Comparison of ENCODE assay signal across 1 cellular context in the genomic region with DNA sequence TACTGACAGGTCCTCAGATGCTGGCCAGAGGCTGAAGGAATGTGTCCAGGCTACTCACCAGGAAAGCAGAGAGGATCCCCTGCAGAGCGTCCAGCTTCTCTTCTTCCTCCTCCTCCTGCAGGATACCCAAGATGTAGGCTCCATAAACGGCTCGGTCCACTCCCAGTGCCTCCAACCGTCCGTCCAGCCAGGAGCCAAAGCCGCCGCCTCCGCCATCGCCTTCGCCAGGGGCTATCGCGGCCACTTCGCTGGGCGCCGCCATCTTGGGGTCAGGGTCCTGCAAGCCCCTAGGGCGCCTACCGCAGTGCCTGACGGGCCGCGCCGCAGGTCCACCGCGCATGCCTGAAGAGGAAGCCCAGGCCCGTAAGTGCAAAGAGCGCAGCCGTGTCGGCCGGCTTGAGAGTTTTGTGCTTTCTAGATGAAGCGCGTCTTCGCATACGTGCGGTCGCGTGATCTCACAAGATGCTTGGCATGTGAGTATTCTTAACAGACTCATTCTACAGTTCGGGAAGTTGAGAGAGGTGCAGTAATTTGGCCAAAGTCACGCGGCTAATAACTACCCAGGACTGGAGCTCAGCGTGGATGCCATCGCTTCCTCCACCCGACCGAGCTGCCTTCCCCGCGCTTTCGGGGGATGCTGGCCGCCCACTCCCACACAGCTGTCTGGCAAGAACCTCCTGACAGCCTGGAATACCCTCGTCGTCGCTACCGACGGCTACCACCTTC.
TF ChIP-seq lines count a peak whose summit lies in the region.

Gene CCDC43 (minus strand): TSS at position 285 of the 726 bp plus-strand sequence. CDS start 23 bp downstream, at position 262.

TF ChIP-seq in HepG2, 621 proteins besides CTCF, POLR2A, EP300 and RAD21 (continued from another document and continues in another):
- TF ChIP-seq HINFP (CRISPR knock-in tag; IDR thresholded peaks at IDR 0.05; ENCODE audit: low read depth) (peak; percentile 76; the same call in 1 of the 2 replicates), ZNF816 (CRISPR knock-in tag; IDR thresholded peaks at IDR 0.05; ENCODE audit: borderline replicate concordance) (peak; percentile 96), NPAS2 (CRISPR knock-in tag; IDR thresholded peaks at IDR 0.05; ENCODE audit: borderline replicate concordance) (no peak), KDM2A (CRISPR knock-in tag; IDR thresholded peaks at IDR 0.05; ENCODE audit: borderline replicate concordance, low read depth) (peak; percentile 92), MAX (IDR thresholded peaks at IDR 0.05) (peak; percentile 83), SUZ12 (IDR thresholded peaks at IDR 0.05; ENCODE audit: low read depth, low read length) (no peak), IRF2 (CRISPR knock-in tag; IDR thresholded peaks at IDR 0.05) (peak; percentile 83), SPEN (CRISPR knock-in tag; IDR thresholded peaks at IDR 0.05; ENCODE audit: low read depth) (peak; percentile 96), ISX (CRISPR knock-in tag; conservative IDR thresholded peaks at IDR 0.05) (no peak), ZBTB37 (CRISPR knock-in tag; IDR thresholded peaks at IDR 0.05) (peak; percentile 66; the same call in 1 of the 2 replicates), ARNT (IDR thresholded peaks at IDR 0.05) (no peak), SRSF4 (IDR thresholded peaks at IDR 0.05; ENCODE audit: low read depth, low read length, poor library complexity, severe bottlenecking) (no peak), ZNF24 (IDR thresholded peaks at IDR 0.05) (no peak), HOXA5 (CRISPR knock-in tag; IDR thresholded peaks at IDR 0.05) (peak; percentile 69), ZSCAN31 (CRISPR knock-in tag; IDR thresholded peaks at IDR 0.05; ENCODE audit: low read depth) (peak; percentile 97), REXO4 (CRISPR knock-in tag; IDR thresholded peaks at IDR 0.05; ENCODE audit: borderline replicate concordance) (no peak), XRCC5 (optimal IDR thresholded peaks at IDR 0.05; ENCODE audit: low read length) (peak; percentile 73), ZNF780A (CRISPR knock-in tag; IDR thresholded peaks at IDR 0.05) (0 out of 2 replicates have a peak, but pooled peaks have one; percentile 58), ZFYVE20 (CRISPR knock-in tag; IDR thresholded peaks at IDR 0.05; ENCODE audit: borderline replicate concordance, low read depth) (no peak), HIC2 (CRISPR knock-in tag; IDR thresholded peaks at IDR 0.05; ENCODE audit: low read depth) (peak; percentile 15; the same call in 1 of the 2 replicates), RFX5 (IDR thresholded peaks at IDR 0.05; ENCODE audit: low read depth, low read length) (peak; percentile 36; the same call in 1 of the 2 replicates), ZNF788 (CRISPR knock-in tag; IDR thresholded peaks at IDR 0.05; ENCODE audit: borderline replicate concordance) (peak; percentile 96), CHCHD3 (CRISPR knock-in tag; IDR thresholded peaks at IDR 0.05) (no peak), SP5 (CRISPR knock-in tag; IDR thresholded peaks at IDR 0.05; ENCODE audit: borderline replicate concordance, low read depth) (no peak), ZNF597 (CRISPR knock-in tag; IDR thresholded peaks at IDR 0.05) (no peak), NONO (IDR thresholded peaks at IDR 0.05) (no peak), NONO (CRISPR knock-in tag; conservative IDR thresholded peaks at IDR 0.05) (peak; percentile 94), ZNF121 (CRISPR knock-in tag; IDR thresholded peaks at IDR 0.05) (peak; percentile 16; the same call in 1 of the 2 replicates)
- TF ChIP-seq, protein P1, sequence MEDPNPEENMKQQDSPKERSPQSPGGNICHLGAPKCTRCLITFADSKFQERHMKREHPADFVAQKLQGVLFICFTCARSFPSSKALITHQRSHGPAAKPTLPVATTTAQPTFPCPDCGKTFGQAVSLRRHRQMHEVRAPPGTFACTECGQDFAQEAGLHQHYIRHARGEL (CRISPR knock-in tag; IDR thresholded peaks at IDR 0.05), result peak; percentile 60
- TF ChIP-seq, protein P2, sequence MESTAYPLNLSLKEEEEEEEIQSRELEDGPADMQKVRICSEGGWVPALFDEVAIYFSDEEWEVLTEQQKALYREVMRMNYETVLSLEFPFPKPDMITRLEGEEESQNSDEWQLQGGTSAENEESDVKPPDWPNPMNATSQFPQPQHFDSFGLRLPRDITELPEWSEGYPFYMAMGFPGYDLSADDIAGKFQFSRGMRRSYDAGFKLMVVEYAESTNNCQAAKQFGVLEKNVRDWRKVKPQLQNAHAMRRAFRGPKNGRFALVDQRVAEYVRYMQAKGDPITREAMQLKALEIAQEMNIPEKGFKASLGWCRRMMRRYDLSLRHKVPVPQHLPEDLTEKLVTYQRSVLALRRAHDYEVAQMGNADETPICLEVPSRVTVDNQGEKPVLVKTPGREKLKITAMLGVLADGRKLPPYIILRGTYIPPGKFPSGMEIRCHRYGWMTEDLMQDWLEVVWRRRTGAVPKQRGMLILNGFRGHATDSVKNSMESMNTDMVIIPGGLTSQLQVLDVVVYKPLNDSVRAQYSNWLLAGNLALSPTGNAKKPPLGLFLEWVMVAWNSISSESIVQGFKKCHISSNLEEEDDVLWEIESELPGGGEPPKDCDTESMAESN (CRISPR knock-in tag; conservative IDR thresholded peaks at IDR 0.05), result peak; percentile 91
- TF ChIP-seq, protein P3, sequence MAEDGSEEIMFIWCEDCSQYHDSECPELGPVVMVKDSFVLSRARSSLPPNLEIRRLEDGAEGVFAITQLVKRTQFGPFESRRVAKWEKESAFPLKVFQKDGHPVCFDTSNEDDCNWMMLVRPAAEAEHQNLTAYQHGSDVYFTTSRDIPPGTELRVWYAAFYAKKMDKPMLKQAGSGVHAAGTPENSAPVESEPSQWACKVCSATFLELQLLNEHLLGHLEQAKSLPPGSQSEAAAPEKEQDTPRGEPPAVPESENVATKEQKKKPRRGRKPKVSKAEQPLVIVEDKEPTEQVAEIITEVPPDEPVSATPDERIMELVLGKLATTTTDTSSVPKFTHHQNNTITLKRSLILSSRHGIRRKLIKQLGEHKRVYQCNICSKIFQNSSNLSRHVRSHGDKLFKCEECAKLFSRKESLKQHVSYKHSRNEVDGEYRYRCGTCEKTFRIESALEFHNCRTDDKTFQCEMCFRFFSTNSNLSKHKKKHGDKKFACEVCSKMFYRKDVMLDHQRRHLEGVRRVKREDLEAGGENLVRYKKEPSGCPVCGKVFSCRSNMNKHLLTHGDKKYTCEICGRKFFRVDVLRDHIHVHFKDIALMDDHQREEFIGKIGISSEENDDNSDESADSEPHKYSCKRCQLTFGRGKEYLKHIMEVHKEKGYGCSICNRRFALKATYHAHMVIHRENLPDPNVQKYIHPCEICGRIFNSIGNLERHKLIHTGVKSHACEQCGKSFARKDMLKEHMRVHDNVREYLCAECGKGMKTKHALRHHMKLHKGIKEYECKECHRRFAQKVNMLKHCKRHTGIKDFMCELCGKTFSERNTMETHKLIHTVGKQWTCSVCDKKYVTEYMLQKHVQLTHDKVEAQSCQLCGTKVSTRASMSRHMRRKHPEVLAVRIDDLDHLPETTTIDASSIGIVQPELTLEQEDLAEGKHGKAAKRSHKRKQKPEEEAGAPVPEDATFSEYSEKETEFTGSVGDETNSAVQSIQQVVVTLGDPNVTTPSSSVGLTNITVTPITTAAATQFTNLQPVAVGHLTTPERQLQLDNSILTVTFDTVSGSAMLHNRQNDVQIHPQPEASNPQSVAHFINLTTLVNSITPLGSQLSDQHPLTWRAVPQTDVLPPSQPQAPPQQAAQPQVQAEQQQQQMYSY (CRISPR knock-in tag; IDR thresholded peaks at IDR 0.05), result 0 out of 2 replicates have a peak, but pooled peaks have one; percentile 48
- TF ChIP-seq, protein P4, sequence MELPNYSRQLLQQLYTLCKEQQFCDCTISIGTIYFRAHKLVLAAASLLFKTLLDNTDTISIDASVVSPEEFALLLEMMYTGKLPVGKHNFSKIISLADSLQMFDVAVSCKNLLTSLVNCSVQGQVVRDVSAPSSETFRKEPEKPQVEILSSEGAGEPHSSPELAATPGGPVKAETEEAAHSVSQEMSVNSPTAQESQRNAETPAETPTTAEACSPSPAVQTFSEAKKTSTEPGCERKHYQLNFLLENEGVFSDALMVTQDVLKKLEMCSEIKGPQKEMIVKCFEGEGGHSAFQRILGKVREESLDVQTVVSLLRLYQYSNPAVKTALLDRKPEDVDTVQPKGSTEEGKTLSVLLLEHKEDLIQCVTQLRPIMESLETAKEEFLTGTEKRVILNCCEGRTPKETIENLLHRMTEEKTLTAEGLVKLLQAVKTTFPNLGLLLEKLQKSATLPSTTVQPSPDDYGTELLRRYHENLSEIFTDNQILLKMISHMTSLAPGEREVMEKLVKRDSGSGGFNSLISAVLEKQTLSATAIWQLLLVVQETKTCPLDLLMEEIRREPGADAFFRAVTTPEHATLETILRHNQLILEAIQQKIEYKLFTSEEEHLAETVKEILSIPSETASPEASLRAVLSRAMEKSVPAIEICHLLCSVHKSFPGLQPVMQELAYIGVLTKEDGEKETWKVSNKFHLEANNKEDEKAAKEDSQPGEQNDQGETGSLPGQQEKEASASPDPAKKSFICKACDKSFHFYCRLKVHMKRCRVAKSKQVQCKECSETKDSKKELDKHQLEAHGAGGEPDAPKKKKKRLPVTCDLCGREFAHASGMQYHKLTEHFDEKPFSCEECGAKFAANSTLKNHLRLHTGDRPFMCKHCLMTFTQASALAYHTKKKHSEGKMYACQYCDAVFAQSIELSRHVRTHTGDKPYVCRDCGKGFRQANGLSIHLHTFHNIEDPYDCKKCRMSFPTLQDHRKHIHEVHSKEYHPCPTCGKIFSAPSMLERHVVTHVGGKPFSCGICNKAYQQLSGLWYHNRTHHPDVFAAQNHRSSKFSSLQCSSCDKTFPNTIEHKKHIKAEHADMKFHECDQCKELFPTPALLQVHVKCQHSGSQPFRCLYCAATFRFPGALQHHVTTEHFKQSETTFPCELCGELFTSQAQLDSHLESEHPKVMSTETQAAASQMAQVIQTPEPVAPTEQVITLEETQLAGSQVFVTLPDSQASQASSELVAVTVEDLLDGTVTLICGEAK (IDR thresholded peaks at IDR 0.05), result no peak
- TF ChIP-seq, protein P4 (CRISPR knock-in tag; IDR thresholded peaks at IDR 0.05), result peak; percentile 86
